In genomic region chr6:150196942-150197745, GRCh38 we compare ENCODE assay signal across 15 cellular contexts. TPM values are rescaled to one million over a fixed set of nuclear protein-coding genes. Genes with fewer than 3 reads are reported as not detected.
DNase-seq lines count a peak whose midpoint lies in the region; ATAC-seq and TF ChIP-seq lines count a peak whose summit lies in the region.
"Had no signal": no experiment of that assay in that cellular context is flagged by ENCODE, and none has a peak within 500 bp of the region (broad histone marks: within the 10 kb centered on the region; RNA-seq: fewer than 3 reads in every experiment).

No MANE protein-coding gene starts in this region.

- POLR2A ChIA-PET in HEK293 (lab: Yijun Ruan, JAX) = no interaction called here

- no peak overlapping the region for H3K4me3 ChIP-seq in HEK293 (ENCODE audit: low read depth, low read length)
- no peak overlapping the region for H3K4me3 ChIP-seq in heart left ventricle
- H3K4me3 ChIP-seq: HAP-1, ovary, suprapubic skin had no signal

- H3K4me1 Mint-ChIP-seq in osteocyte (ENCODE audit: unreplicated experiment) = no peaks in the 10 kb centered on the region

- H3K4me3 Mint-ChIP-seq in osteocyte (ENCODE audit: unreplicated experiment) = no peak overlapping the region

- no peaks in the 10 kb centered on the region for H3K27me3 ChIP-seq in heart left ventricle
- H3K27me3 ChIP-seq: ovary had no signal

- intact Hi-C loops in heart left ventricle (cut with DNase I) = no loop called here

- DNase-seq in NCI-H524 (lab: John Stamatoyannopoulos, UW) = peak; percentile 63 to 90
- DNase-seq in heart left ventricle = no peak
- DNase-seq in osteocyte (ENCODE audit: extremely low spot score, unreplicated experiment) = peak; percentile 88
- DNase-seq in SIG-M5 treated with dmso at 0.1 percent for 504 hours (lab: John Stamatoyannopoulos, UW; ENCODE audit: unreplicated experiment) = no peak
- DNase-seq in NCI-H1694 treated with DMSO at 0.1 percent for 48 hours (lab: John Stamatoyannopoulos, UW) = no peak
- no peak for DNase-seq in central memory CD4-positive, alpha-beta T cell
- DNase-seq: AML-193, NCI-H1436 treated with DMSO at 0.1 percent for 48 hours, ovary had no signal

- no peaks in the 10 kb centered on the region for H3K9me3 Mint-ChIP-seq in osteocyte (ENCODE audit: unreplicated experiment)

- H3K36me3 ChIP-seq in HEK293 (ENCODE audit: control insufficient read depth in 2 of 2, insufficient read depth in 1 of 2, low read length in 2 of 2) = no peaks in the 10 kb centered on the region
- no peaks in the 10 kb centered on the region for H3K36me3 ChIP-seq in heart left ventricle
- H3K36me3 ChIP-seq: HAP-1, ovary, suprapubic skin had no signal

- H3K36me3 Mint-ChIP-seq in osteocyte (ENCODE audit: unreplicated experiment) = no peaks in the 10 kb centered on the region

- H3K4me1 ChIP-seq in HEK293 (ENCODE audit: control insufficient read depth, insufficient read depth, low read length) (peaks cover 37% of the 10 kb centered on the region), heart left ventricle (peaks cover 0 to 50% (median 11%) of the 10 kb centered on the region in 12 donors)
- H3K4me1 ChIP-seq: HAP-1 had no signal

- H3K27ac Mint-ChIP-seq in osteocyte (ENCODE audit: unreplicated experiment) = no peak overlapping the region

- TF ChIP-seq POLR2A in heart left ventricle (IDR thresholded peaks at IDR 0.05) = no peak

- TF ChIP-seq CTCF in HEK293 (tag by site-specific recombination; IDR thresholded peaks at IDR 0.05) = no peak
- TF ChIP-seq CTCF in heart left ventricle (IDR thresholded peaks at IDR 0.05) = no peak
- TF ChIP-seq CTCF in osteocyte (IDR thresholded peaks at IDR 0.05) = no peak

- peak overlapping the region; percentile 24; the same call in 1 of the 2 replicates for H3K27ac ChIP-seq in HEK293 (ENCODE audit: extremely low read depth, low read depth, low read length)
- H3K27ac ChIP-seq in heart left ventricle = peak overlapping the region in 4 of 12 donors; percentile 14 to 46 (median 36)
- H3K27ac ChIP-seq: ovary, suprapubic skin had no signal

- ATAC-seq in heart left ventricle (peak in 3 of 4 donors; percentile 9 to 31 (median 16)), GM18861 (IDR thresholded peaks at IDR 0.05; ENCODE audit: unreplicated experiment) (no peak)
- ATAC-seq: SK-N-SH treated with all-trans-retinoic acid at 6 μM for 48 hours had no signal

- CTCF ChIA-PET in HEK293 (lab: Yijun Ruan, JAX) = interaction anchor here (0.7 to 1.4 kb wide), 2 partner anchors 7 to 116 kb away, joined by 4 read pairs; no protein-coding TSS in a partner anchor

- H3K9me3 ChIP-seq in HEK293 (ENCODE audit: control insufficient read depth, insufficient read depth, low read depth, low read length) = no peaks in the 10 kb centered on the region
- H3K9me3 ChIP-seq in heart left ventricle = no peaks in the 10 kb centered on the region
- H3K9me3 ChIP-seq: HAP-1, ovary, suprapubic skin had no signal

- WGBS in heart left ventricle, 4 donors = 76 to 85% (median 83%) methylated on average over 8 to 16 of the region's 16 CpGs

- H3K27me3 Mint-ChIP-seq in osteocyte (ENCODE audit: unreplicated experiment) = peaks cover 7% of the 10 kb centered on the region

TF ChIP-seq in HEK293, 187 proteins besides CTCF, POLR2A, EP300 and RAD21:
- peak; percentile 27; the same call in 1 of the 2 replicates for TF ChIP-seq SCRT2 (tag by site-specific recombination; IDR thresholded peaks at IDR 0.05)
- TF ChIP-seq, protein P1, sequence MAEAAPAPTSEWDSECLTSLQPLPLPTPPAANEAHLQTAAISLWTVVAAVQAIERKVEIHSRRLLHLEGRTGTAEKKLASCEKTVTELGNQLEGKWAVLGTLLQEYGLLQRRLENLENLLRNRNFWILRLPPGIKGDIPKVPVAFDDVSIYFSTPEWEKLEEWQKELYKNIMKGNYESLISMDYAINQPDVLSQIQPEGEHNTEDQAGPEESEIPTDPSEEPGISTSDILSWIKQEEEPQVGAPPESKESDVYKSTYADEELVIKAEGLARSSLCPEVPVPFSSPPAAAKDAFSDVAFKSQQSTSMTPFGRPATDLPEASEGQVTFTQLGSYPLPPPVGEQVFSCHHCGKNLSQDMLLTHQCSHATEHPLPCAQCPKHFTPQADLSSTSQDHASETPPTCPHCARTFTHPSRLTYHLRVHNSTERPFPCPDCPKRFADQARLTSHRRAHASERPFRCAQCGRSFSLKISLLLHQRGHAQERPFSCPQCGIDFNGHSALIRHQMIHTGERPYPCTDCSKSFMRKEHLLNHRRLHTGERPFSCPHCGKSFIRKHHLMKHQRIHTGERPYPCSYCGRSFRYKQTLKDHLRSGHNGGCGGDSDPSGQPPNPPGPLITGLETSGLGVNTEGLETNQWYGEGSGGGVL (tag by site-specific recombination; IDR thresholded peaks at IDR 0.05) = 0 out of 2 replicates have a peak, but pooled peaks have one; percentile 26
- 0 out of 2 replicates have a peak, but pooled peaks have one; percentile 23 for TF ChIP-seq KLF1 (tag by site-specific recombination; IDR thresholded peaks at IDR 0.05)
- no peak for TF ChIP-seq ZNF510 (tag by site-specific recombination; IDR thresholded peaks at IDR 0.05; ENCODE audit: insufficient replicate concordance)
- no peak for TF ChIP-seq ZNF501 (tag by site-specific recombination; IDR thresholded peaks at IDR 0.05)
- peak; percentile 70; the same call in 1 of the 2 replicates for TF ChIP-seq ZNF341 (tag by site-specific recombination; IDR thresholded peaks at IDR 0.05; ENCODE audit: low read depth)
- TF ChIP-seq, protein P2, sequence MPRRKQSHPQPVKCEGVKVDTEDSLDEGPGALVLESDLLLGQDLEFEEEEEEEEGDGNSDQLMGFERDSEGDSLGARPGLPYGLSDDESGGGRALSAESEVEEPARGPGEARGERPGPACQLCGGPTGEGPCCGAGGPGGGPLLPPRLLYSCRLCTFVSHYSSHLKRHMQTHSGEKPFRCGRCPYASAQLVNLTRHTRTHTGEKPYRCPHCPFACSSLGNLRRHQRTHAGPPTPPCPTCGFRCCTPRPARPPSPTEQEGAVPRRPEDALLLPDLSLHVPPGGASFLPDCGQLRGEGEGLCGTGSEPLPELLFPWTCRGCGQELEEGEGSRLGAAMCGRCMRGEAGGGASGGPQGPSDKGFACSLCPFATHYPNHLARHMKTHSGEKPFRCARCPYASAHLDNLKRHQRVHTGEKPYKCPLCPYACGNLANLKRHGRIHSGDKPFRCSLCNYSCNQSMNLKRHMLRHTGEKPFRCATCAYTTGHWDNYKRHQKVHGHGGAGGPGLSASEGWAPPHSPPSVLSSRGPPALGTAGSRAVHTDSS (tag by site-specific recombination; IDR thresholded peaks at IDR 0.05) = no peak
- peak; percentile 65; the same call in 1 of the 2 replicates for TF ChIP-seq MZF1 (tag by site-specific recombination; IDR thresholded peaks at IDR 0.05; ENCODE audit: borderline replicate concordance)
- TF ChIP-seq ZNF266 (tag by site-specific recombination; IDR thresholded peaks at IDR 0.05; ENCODE audit: low read depth) = no peak
- TF ChIP-seq ZNF521 (tag by site-specific recombination; IDR thresholded peaks at IDR 0.05) = no peak
- no peak for TF ChIP-seq ZNF211 (tag by site-specific recombination; IDR thresholded peaks at IDR 0.05; ENCODE audit: low read depth)
- no peak for TF ChIP-seq HOXA7 (CRISPR knock-in tag; IDR thresholded peaks at IDR 0.05; ENCODE audit: borderline replicate concordance)
- no peak for TF ChIP-seq ZNF133 (tag by site-specific recombination; IDR thresholded peaks at IDR 0.05)
- peak; percentile 80 for TF ChIP-seq WT1 (tag by site-specific recombination; IDR thresholded peaks at IDR 0.05)
- TF ChIP-seq, protein P3, sequence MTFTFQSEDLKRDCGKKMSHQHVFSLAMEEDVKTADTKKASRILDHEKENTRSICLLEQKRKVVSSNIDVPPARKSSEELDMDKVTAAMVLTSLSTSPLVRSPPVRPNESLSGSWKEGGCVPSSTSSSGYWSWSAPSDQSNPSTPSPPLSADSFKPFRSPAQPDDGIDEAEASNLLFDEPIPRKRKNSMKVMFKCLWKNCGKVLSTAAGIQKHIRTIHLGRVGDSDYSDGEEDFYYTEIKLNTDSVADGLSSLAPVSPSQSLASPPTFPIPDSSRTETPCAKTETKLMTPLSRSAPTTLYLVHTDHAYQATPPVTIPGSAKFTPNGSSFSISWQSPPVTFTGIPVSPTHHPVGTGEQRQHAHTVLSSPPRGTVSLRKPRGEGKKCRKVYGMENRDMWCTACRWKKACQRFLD (tag by site-specific recombination; IDR thresholded peaks at IDR 0.05) = no peak
- TF ChIP-seq ZFP3 (tag by site-specific recombination; IDR thresholded peaks at IDR 0.05; ENCODE audit: low read depth) = no peak
- no peak for TF ChIP-seq ZNF707 (tag by site-specific recombination; IDR thresholded peaks at IDR 0.05)
- no peak for TF ChIP-seq MEIS1 (CRISPR knock-in tag; IDR thresholded peaks at IDR 0.05; ENCODE audit: borderline replicate concordance)
- 0 out of 2 replicates have a peak, but pooled peaks have one; percentile 22 for TF ChIP-seq IKZF3 (tag by site-specific recombination; IDR thresholded peaks at IDR 0.05)

RNA-seq across cellular contexts. Expression of gene PPP1R14C, which starts 54.3 kb away (rescaled TPM):
- total RNA-seq in heart left ventricle (100 to 1,000 TPM in 2 of 9 donors, 10 to 100 TPM in 7; 62.3 to 143 (median 83.0) TPM), osteocyte (0.46 and 0.60 TPM in 2 replicates)
- 10 to 100 TPM; 41.1 to 64.6 TPM for polyA plus RNA-seq in heart left ventricle
- total RNA-seq: dermis microvascular lymphatic vessel endothelial cell had no signal

Comparison
In these comparisons a context has a peak if more than half of its experiments do, and no peak if none do; other contexts are left out.
1. DNase-seq: peak in NCI-H524 (2 of 2) and osteocyte (single experiment); none in heart left ventricle (0 of 5), SIG-M5 treated with dmso at 0.1 percent for 504 hours (single experiment), NCI-H1694 treated with DMSO at 0.1 percent for 48 hours (single experiment) and central memory CD4-positive, alpha-beta T cell (single experiment).
2. RNA of gene PPP1R14C, which starts 54.3 kb away (total RNA-seq): 62.3 to 143 TPM in heart left ventricle; 0.46 to 0.60 TPM in osteocyte; every median in the first group is over 10 times any median in the second.